Comparison of ENCODE assay signal across 25 cellular contexts in the genomic region with DNA sequence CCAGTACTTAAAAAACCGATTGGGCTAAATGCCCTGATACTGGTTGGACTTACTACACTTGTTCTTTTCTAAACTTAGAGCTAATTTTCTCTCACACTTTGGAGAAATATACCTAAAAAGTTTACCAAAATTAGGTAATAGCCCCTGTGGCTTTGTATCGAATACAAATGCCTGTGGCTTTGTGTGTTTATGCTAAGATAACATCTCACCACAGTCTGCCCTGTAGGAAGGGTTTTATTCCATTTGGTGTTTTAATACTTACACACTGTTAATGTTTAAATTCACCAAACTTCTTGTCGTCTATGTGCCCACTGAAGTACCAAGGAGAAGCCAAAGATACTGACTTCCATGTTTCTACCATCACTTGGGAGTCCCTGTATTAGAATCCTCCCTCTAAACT.
DNase-seq lines count a peak whose midpoint lies in the region; TF ChIP-seq lines count a peak whose summit lies in the region.
"Had no signal": no experiment of that assay in that cellular context is flagged by ENCODE, and none has a peak within 500 bp of the region (broad histone marks: within the 10 kb centered on the region; RNA-seq: fewer than 3 reads in every experiment).

No MANE protein-coding gene starts in this region.

- H3K27me3 ChIP-seq in SU-DHL-6 (ENCODE audit: low read length) (no peaks in the 10 kb centered on the region), brain microvascular endothelial cell (replicated peaks) (no peaks in the 10 kb centered on the region), mesenchymal stem cell (ENCODE audit: control insufficient read depth in 1 of 2, insufficient read depth in 1 of 2, low read length in 2 of 2) (no peaks in the 10 kb centered on the region)
- H3K27me3 ChIP-seq: MG63 had no signal

- H3K9ac ChIP-seq in SU-DHL-6 (ENCODE audit: low read length) (no peak overlapping the region), mesenchymal stem cell (ENCODE audit: low read length) (no peak overlapping the region)
- H3K9ac ChIP-seq: SK-N-SH had no signal

- peak; percentile 58 for DNase-seq in H4 (ENCODE audit: low spot score)
- DNase-seq in brain microvascular endothelial cell: peak; percentile 18
- DNase-seq in mesenchymal stem cell: peak; percentile 49
- DNase-seq in RPMI8226: no peak
- DNase-seq in NCI-H1694 (lab: John Stamatoyannopoulos, UW): no peak
- no peak for DNase-seq in cardiac septum (ENCODE audit: low spot score)
- no peak for DNase-seq in effector CD8-positive, alpha-beta T cell (lab: John Stamatoyannopoulos, UW)
- DNase-seq: C1 segment of cervical spinal cord; CD4-positive, alpha-beta memory T cell; COR-L47; DMS53; GDM1; H9; HFFc6; MG63; NCI-H2029 treated with DMSO at 0.1 percent for 48 hours; NCI-H2227 treated with DMSO at 0.1 percent for 48 hours; NCI-H510A; NCI-H69; OCI-M1; SK-N-SH had no signal

- H3K18ac ChIP-seq in mesenchymal stem cell (ENCODE audit: low read depth in 1 of 2, low read length in 2 of 2): no peak overlapping the region

- no peak overlapping the region for H2BK120ac ChIP-seq in mesenchymal stem cell (ENCODE audit: low read depth, low read length)

- H2AK5ac ChIP-seq in mesenchymal stem cell (ENCODE audit: low read length, severe bottlenecking): no peak overlapping the region

- no peak overlapping the region for H3K14ac ChIP-seq in mesenchymal stem cell (ENCODE audit: low read length in 2 of 2)

- no peaks in the 10 kb centered on the region for H3K36me3 ChIP-seq in SU-DHL-6 (ENCODE audit: low read length)
- H3K36me3 ChIP-seq in brain microvascular endothelial cell (replicated peaks): no peaks in the 10 kb centered on the region
- no peaks in the 10 kb centered on the region for H3K36me3 ChIP-seq in mesenchymal stem cell (ENCODE audit: control insufficient read depth in 1 of 2, insufficient read depth in 2 of 2, low read depth in 1 of 2, low read length in 2 of 2)
- H3K36me3 ChIP-seq: MG63 had no signal

- H3K9me3 ChIP-seq in SU-DHL-6 (ENCODE audit: insufficient read depth, low read length) (no peaks in the 10 kb centered on the region), mesenchymal stem cell (ENCODE audit: control insufficient read depth, low read length) (no peaks in the 10 kb centered on the region)
- H3K9me3 ChIP-seq: A549, MG63, SK-N-SH had no signal

- no peak overlapping the region for H4K8ac ChIP-seq in mesenchymal stem cell (ENCODE audit: low read length)

- no peak overlapping the region for H3K4me3 ChIP-seq in SU-DHL-6 (ENCODE audit: insufficient read depth, low read length, poor library complexity, severe bottlenecking)
- H3K4me3 ChIP-seq in brain microvascular endothelial cell (ENCODE audit: low read depth, low read length): no peak overlapping the region
- H3K4me3 ChIP-seq in mesenchymal stem cell (ENCODE audit: insufficient read depth in 1 of 2, low read depth in 1 of 2, low read length in 2 of 2): no peak overlapping the region
- H3K4me3 ChIP-seq: A549, GM12878, K562, MG63 had no signal

- TF ChIP-seq CTCF in SU-DHL-6 (IDR thresholded peaks at IDR 0.05; ENCODE audit: insufficient read depth, low read length, poor library complexity, severe bottlenecking) (no peak), brain microvascular endothelial cell (IDR thresholded peaks at IDR 0.05; ENCODE audit: low read depth, low read length, missing control alignments) (no peak)

- H2BK15ac ChIP-seq in mesenchymal stem cell (ENCODE audit: low read depth, poor library complexity, severe bottlenecking): no peak overlapping the region

- no peak overlapping the region for H3K27ac ChIP-seq in SU-DHL-6 (ENCODE audit: low read depth, low read length)
- H3K27ac ChIP-seq in brain microvascular endothelial cell: no peak overlapping the region
- H3K27ac ChIP-seq in mesenchymal stem cell (ENCODE audit: low read length, poor library complexity, severe bottlenecking): no peak overlapping the region
- H3K27ac ChIP-seq: A549 had no signal

- H3K9me2 ChIP-seq in SU-DHL-6 (replicated peaks; ENCODE audit: insufficient read depth, low read length): no peaks in the 10 kb centered on the region
- H3K9me2 ChIP-seq: SK-N-SH had no signal

- in situ Hi-C loops in brain microvascular endothelial cell (cut with HindIII; ENCODE audit: low pct_ligation_motif_present, low sequenced_read_pairs): no loop called here

- 47% methylated on average over 2 of the region's 3 CpGs for WGBS in mesenchymal stem cell

- H3K4ac ChIP-seq in mesenchymal stem cell (ENCODE audit: low read depth in 1 of 2, low read length in 2 of 2): no peak overlapping the region

- no peaks in the 10 kb centered on the region for H3F3A ChIP-seq in SU-DHL-6 (ENCODE audit: insufficient read depth)

- no peaks in the 10 kb centered on the region for H3K79me2 ChIP-seq in SU-DHL-6 (ENCODE audit: insufficient read depth, low read length)

- H3K4me1 ChIP-seq in mesenchymal stem cell (ENCODE audit: control insufficient read depth, insufficient read depth, low read depth, low read length): peaks cover 4% of the 10 kb centered on the region
- H3K4me1 ChIP-seq: A549 had no signal

- H4K20me1 ChIP-seq in SU-DHL-6 (ENCODE audit: low read depth, low read length): no peaks in the 10 kb centered on the region

- H3K4me2 ChIP-seq in SU-DHL-6 (ENCODE audit: low read depth, low read length, poor library complexity, severe bottlenecking): no peak overlapping the region
- H3K4me2 ChIP-seq in mesenchymal stem cell (ENCODE audit: low read length, poor library complexity, severe bottlenecking): no peak overlapping the region
- H3K4me2 ChIP-seq: A549, SK-N-SH had no signal

- no peak overlapping the region for H4K91ac ChIP-seq in mesenchymal stem cell (ENCODE audit: low read length)

- intact Hi-C loops in cardiac septum (cut with DNase I): no loop called here

- H3K23ac ChIP-seq in mesenchymal stem cell (ENCODE audit: low read length in 2 of 2): no peak overlapping the region

- no peak overlapping the region for H2BK5ac ChIP-seq in mesenchymal stem cell (ENCODE audit: low read depth, low read length, poor library complexity, severe bottlenecking)

- H2AFZ ChIP-seq in SU-DHL-6 (ENCODE audit: low read depth, low read length, severe bottlenecking) (peak overlapping the region; percentile 65), mesenchymal stem cell (ENCODE audit: low read depth, low read length) (no peak overlapping the region)

- H3K79me1 ChIP-seq in mesenchymal stem cell (replicated peaks; ENCODE audit: low read length, poor library complexity, severe bottlenecking): no peaks in the 10 kb centered on the region

- no peak overlapping the region for H2BK12ac ChIP-seq in mesenchymal stem cell (ENCODE audit: low read length in 2 of 2)

Comparison
In these comparisons a context has a peak if more than half of its experiments do, and no peak if none do; other contexts are left out.
1. DNase-seq: peak in H4 (single experiment), brain microvascular endothelial cell (single experiment) and mesenchymal stem cell (single experiment); none in RPMI8226 (single experiment), NCI-H1694 (single experiment), cardiac septum (single experiment) and effector CD8-positive, alpha-beta T cell (single experiment).